In the genomic region with DNA sequence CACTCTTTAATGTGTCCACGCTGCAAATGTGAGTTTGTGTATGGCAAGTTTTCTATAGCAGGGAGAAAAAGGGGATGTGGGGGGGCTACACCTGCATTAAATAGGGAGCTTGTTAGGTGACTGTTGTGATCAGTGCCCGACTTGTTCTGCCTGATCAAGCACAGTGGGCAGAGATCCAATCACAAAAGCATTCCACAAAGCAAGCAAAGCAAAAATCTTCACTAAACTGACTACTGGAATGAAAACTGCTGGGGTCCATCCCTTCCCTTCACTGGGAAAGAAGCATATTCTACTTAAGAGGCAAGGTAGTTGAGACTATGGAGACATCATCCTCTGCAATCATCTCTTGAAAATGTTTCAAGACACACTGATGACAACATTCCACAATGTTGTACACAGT, we compare ENCODE assay signal across 2 cellular contexts.
TF ChIP-seq lines count a peak whose summit lies in the region.

No MANE protein-coding gene starts in this region.

TF ChIP-seq in GM23338, 12 proteins besides CTCF, POLR2A, EP300 and RAD21 (continued from another document):
- TF ChIP-seq ZNF462 (CRISPR knock-in tag; IDR thresholded peaks at IDR 0.05) (no peak), ETS1 (IDR thresholded peaks at IDR 0.05) (no peak), EZH2 (IDR thresholded peaks at IDR 0.05; ENCODE audit: low read depth, unreplicated experiment) (no peak), NANOG (IDR thresholded peaks at IDR 0.05; ENCODE audit: borderline replicate concordance) (no peak)

TF ChIP-seq in neural cell, 6 proteins besides CTCF, POLR2A, EP300 and RAD21 (continued from another document):
- TF ChIP-seq, protein P1, sequence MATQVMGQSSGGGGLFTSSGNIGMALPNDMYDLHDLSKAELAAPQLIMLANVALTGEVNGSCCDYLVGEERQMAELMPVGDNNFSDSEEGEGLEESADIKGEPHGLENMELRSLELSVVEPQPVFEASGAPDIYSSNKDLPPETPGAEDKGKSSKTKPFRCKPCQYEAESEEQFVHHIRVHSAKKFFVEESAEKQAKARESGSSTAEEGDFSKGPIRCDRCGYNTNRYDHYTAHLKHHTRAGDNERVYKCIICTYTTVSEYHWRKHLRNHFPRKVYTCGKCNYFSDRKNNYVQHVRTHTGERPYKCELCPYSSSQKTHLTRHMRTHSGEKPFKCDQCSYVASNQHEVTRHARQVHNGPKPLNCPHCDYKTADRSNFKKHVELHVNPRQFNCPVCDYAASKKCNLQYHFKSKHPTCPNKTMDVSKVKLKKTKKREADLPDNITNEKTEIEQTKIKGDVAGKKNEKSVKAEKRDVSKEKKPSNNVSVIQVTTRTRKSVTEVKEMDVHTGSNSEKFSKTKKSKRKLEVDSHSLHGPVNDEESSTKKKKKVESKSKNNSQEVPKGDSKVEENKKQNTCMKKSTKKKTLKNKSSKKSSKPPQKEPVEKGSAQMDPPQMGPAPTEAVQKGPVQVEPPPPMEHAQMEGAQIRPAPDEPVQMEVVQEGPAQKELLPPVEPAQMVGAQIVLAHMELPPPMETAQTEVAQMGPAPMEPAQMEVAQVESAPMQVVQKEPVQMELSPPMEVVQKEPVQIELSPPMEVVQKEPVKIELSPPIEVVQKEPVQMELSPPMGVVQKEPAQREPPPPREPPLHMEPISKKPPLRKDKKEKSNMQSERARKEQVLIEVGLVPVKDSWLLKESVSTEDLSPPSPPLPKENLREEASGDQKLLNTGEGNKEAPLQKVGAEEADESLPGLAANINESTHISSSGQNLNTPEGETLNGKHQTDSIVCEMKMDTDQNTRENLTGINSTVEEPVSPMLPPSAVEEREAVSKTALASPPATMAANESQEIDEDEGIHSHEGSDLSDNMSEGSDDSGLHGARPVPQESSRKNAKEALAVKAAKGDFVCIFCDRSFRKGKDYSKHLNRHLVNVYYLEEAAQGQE (IDR thresholded peaks at IDR 0.05; ENCODE audit: borderline replicate concordance), result no peak
